In the genomic region with DNA sequence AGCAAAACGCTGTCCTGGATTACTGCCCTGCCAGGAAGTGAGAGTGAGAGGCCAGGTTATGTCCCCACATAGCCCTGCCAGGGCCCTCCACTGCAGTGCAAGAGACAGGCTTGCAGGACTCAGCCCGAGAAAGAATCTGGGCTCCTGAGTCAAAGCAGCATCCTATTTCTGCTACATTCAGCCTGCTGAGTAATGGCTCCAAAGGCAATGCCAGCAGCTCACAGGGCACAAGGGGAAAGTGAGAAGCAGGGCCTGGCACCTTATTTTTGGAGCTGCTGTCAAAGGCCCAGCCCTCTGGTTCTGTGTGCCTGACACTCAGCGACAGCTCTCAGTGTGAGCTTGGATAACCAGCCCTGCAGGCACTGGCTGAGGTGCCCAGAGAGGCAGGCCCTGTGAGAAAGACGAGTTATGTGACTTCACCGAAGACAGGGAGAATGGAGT, we compare ENCODE assay signal across 1 cellular context.
TF ChIP-seq lines count a peak whose summit lies in the region.

No MANE protein-coding gene starts in this region.

TF ChIP-seq in HepG2, 621 proteins besides CTCF, POLR2A, EP300 and RAD21 (continued from another document):
- TF ChIP-seq, protein P1, sequence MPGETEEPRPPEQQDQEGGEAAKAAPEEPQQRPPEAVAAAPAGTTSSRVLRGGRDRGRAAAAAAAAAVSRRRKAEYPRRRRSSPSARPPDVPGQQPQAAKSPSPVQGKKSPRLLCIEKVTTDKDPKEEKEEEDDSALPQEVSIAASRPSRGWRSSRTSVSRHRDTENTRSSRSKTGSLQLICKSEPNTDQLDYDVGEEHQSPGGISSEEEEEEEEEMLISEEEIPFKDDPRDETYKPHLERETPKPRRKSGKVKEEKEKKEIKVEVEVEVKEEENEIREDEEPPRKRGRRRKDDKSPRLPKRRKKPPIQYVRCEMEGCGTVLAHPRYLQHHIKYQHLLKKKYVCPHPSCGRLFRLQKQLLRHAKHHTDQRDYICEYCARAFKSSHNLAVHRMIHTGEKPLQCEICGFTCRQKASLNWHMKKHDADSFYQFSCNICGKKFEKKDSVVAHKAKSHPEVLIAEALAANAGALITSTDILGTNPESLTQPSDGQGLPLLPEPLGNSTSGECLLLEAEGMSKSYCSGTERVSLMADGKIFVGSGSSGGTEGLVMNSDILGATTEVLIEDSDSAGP (CRISPR knock-in tag; IDR thresholded peaks at IDR 0.05; ENCODE audit: borderline replicate concordance): peak; percentile 39; the same call in 1 of the 2 replicates
- TF ChIP-seq RBM39 (IDR thresholded peaks at IDR 0.05; ENCODE audit: low read depth, low read length, poor library complexity, severe bottlenecking) (no peak), ZNF44 (CRISPR knock-in tag; IDR thresholded peaks at IDR 0.05) (0 out of 2 replicates have a peak, but pooled peaks have one; percentile 49), ZNF598 (CRISPR knock-in tag; IDR thresholded peaks at IDR 0.05; ENCODE audit: borderline replicate concordance) (peak; percentile 72; the same call in 1 of the 2 replicates)
